8 cellular contexts compared by ENCODE assay signal in the genomic region with DNA sequence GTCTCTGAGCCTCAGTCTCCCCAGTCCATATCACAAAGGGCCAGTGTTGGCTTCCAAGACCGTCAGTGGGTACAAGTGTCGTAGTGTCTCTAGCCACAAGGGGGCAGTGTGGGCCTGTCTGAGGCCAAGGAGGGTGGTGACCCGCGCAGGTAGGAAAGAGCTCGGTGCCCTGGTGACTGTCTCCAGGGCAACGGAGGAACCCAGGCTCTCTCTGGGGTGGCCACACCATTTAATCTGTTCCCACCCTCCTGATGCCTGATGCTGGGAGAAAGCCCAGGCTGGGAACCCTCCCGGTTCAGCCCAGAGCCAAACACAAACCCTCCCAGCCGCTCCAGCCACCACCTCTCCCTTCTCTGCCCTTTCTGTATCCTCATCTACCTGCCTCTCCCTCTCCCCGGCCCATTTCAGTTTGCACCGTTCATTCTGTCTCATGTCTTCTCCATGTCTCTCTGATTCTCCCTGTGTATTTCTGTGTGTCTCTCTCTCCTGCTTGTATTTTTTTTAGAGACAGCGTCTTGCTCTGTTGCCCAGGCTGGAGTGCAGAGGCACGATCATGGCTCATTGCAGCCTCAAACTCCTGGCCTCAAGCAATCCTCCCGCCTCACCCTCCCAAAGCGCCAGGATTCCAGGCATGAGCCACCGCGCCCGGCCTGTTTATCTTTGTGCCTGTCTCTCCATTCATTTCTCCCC. TPM values are rescaled to one million over a fixed set of nuclear protein-coding genes. Genes with fewer than 3 reads are reported as not detected.
DNase-seq lines count a peak whose midpoint lies in the region; ATAC-seq and TF ChIP-seq lines count a peak whose summit lies in the region.

No MANE protein-coding gene starts in this region.

- H3K9me3 Mint-ChIP-seq in WTC11, result no peaks in the 10 kb centered on the region

- ATAC-seq in GM21825 (IDR thresholded peaks at IDR 0.05; ENCODE audit: unreplicated experiment) (peak; percentile 76), WTC11 (peak; percentile 90), HG02759 (IDR thresholded peaks at IDR 0.05; ENCODE audit: unreplicated experiment) (no peak)

- no peaks in the 10 kb centered on the region; the same call in 1 of the 2 replicates for H3K36me3 Mint-ChIP-seq in WTC11

- POLR2A ChIA-PET in WTC11 (lab: Charles Lee), result interaction anchor here (0.6 to 1.0 kb wide), 3 partner anchors 35 to 47 kb away, joined by 3 to 4 read pairs (median 3); a partner anchor contains a TSS

- in situ Hi-C loops in T47D (cut with HindIII; ENCODE audit: low pct_unique_long_range_greater_than_20kb, low sequenced_read_pairs), result no loop called here

- no peak overlapping the region for H3K4me3 Mint-ChIP-seq in WTC11

- H3K27me3 Mint-ChIP-seq in WTC11 (ENCODE audit: low read depth), result peaks cover 15% of the 10 kb centered on the region

- DNase-seq in AG08395 (ENCODE audit: low spot score), result peak; percentile 77
- peak; percentile 45 for DNase-seq in NCI-H2171 (lab: John Stamatoyannopoulos, UW)
- peak; percentile 90 for DNase-seq in WTC11 (ENCODE audit: low spot score)
- peak; percentile 64 to 84 for DNase-seq in T47D (ENCODE audit: low read depth in 1 of 2, low spot score in 1 of 2)
- peak; percentile 85 for DNase-seq in islet precursor cell
- peak; percentile 83 for DNase-seq in stimulated activated CD4-positive, alpha-beta T cell treated with anti-CD3 and anti-CD28 coated beads, Interleukin-1b, Interleukin-23, amount 100 ng/mL, for 48 hours

- peak overlapping the region; percentile 66 for H3K27ac Mint-ChIP-seq in WTC11

- H3K4me1 Mint-ChIP-seq in WTC11, result peaks cover 8% of the 10 kb centered on the region

- CTCF ChIA-PET in WTC11 (lab: Charles Lee), result interaction anchor here (0.6 to 4.5 kb wide), 69 partner anchors 9 to 378 kb away, joined by 3 to 98 read pairs (median 5); a partner anchor contains a TSS

- TF ChIP-seq CTCF in WTC11 (IDR thresholded peaks at IDR 0.05), result peak; percentile 92

TF ChIP-seq in WTC11, 78 proteins besides CTCF, POLR2A, EP300 and RAD21:
- TF ChIP-seq NFE2L1 (CRISPR knock-in tag; IDR thresholded peaks at IDR 0.05), result no peak
- TF ChIP-seq, protein P1, sequence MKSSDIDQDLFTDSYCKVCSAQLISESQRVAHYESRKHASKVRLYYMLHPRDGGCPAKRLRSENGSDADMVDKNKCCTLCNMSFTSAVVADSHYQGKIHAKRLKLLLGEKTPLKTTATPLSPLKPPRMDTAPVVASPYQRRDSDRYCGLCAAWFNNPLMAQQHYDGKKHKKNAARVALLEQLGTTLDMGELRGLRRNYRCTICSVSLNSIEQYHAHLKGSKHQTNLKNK (CRISPR knock-in tag; IDR thresholded peaks at IDR 0.05), result no peak
TF ChIP-seq in WTC11: peak in this region for 0.

RNA-seq across cellular contexts. Expression of a gene that starts 17.5 kb away (rescaled TPM):
- total RNA-seq in WTC11 (2021), result 38.5 to 51.1 TPM (median 48.4 TPM) in 3 replicates

RNA-seq across cellular contexts. Expression of a gene that starts 34.8 kb away (rescaled TPM):
- total RNA-seq in WTC11 (2021), result 6.5 to 8.5 TPM (median 6.8 TPM) in 3 replicates

RNA-seq across cellular contexts. Expression of a gene that starts 47.2 kb away (rescaled TPM):
- total RNA-seq in WTC11 (2021), result 24.5 to 30.2 TPM (median 29.5 TPM) in 3 replicates
